16 cellular contexts compared by ENCODE assay signal in genomic region chr5:135194573-135195266, GRCh38.
DNase-seq lines count a peak whose midpoint lies in the region; ATAC-seq and TF ChIP-seq lines count a peak whose summit lies in the region.
"Had no signal": no experiment of that assay in that cellular context is flagged by ENCODE, and none has a peak within 500 bp of the region (broad histone marks: within the 10 kb centered on the region; RNA-seq: fewer than 3 reads in every experiment).

No MANE protein-coding gene starts in this region.

- no peaks in the 10 kb centered on the region for H3K27me3 ChIP-seq in ascending aorta
- no peaks in the 10 kb centered on the region for H3K27me3 ChIP-seq in vagina
- no peaks in the 10 kb centered on the region for H3K27me3 ChIP-seq in effector memory CD4-positive, alpha-beta T cell (replicated peaks; ENCODE audit: control insufficient read depth, insufficient read depth, low read length, poor library complexity, severe bottlenecking)

- ATAC-seq in Right ventricle myocardium inferior (peak; percentile 35), left ventricle myocardium superior (peak; percentile 22), left lobe of liver (no peak)
- ATAC-seq: activated CD4-positive, alpha-beta T cell treated with anti-CD3 and anti-CD28 coated beads for 36 hours; naive thymus-derived CD8-positive, alpha-beta T cell had no signal

- DNase-seq in Right ventricle myocardium inferior (ENCODE audit: missing footprints) = peak; percentile 60
- no peak for DNase-seq in cardiac septum (ENCODE audit: low spot score)
- no peak for DNase-seq in ascending aorta (ENCODE audit: low spot score in 2 of 2)
- no peak for DNase-seq in left ventricle myocardium superior
- DNase-seq in vagina (ENCODE audit: extremely low spot score in 2 of 2) = peak in 1 of 2 donors; percentile 86
- no peak for DNase-seq in RPMI8226
- no peak for DNase-seq in left lobe of liver (ENCODE audit: low spot score)
- no peak for DNase-seq in effector memory CD4-positive, alpha-beta T cell
- DNase-seq: activated CD4-positive, alpha-beta T cell treated with anti-CD3 and anti-CD28 coated beads for 36 hours; activated naive CD4-positive, alpha-beta T cell treated with anti-CD3 and anti-CD28 coated beads, Interleukin-2, amount 10 ng/mL, durations not matched to agents 7 days and 5 days; CD4-positive, alpha-beta memory T cell; DND-41; naive thymus-derived CD8-positive, alpha-beta T cell; NCI-H1694 treated with DMSO at 0.1 percent for 48 hours; SHP77 treated with DMSO at 0.1 percent for 48 hours had no signal

- intact Hi-C loops in Right ventricle myocardium inferior (cut with DNase I) (loop anchor here (5.0 to 10.0 kb wide), 2 partner anchors 140 to 277 kb away; no protein-coding TSS in a partner anchor), cardiac septum (cut with DNase I) (loop anchor here (5.0 to 10.0 kb wide), 4 partner anchors 138 to 280 kb away; no protein-coding TSS in a partner anchor), ascending aorta (cut with DNase I) (loop anchor here (5.0 kb wide), 1 partner anchor 78 kb away; no protein-coding TSS in a partner anchor), left ventricle myocardium superior (cut with micrococcal nuclease) (no loop called here), vagina (cut with DNase I) (no loop called here)

- no peak for TF ChIP-seq CTCF in ascending aorta (IDR thresholded peaks at IDR 0.05)
- TF ChIP-seq CTCF in vagina (IDR thresholded peaks at IDR 0.05) = no peak

- H3K4me1 ChIP-seq in ascending aorta (peaks cover 3 to 9% of the 10 kb centered on the region in 2 donors), vagina (peaks cover 43% of the 10 kb centered on the region)
- H3K4me1 ChIP-seq in effector memory CD4-positive, alpha-beta T cell (ENCODE audit: control insufficient read depth, insufficient read depth, low read length, poor library complexity, severe bottlenecking) = peaks cover 4% of the 10 kb centered on the region
- H3K4me1 ChIP-seq: prostate gland had no signal

- H3K9me3 ChIP-seq in ascending aorta (no peaks in the 10 kb centered on the region), vagina (no peaks in the 10 kb centered on the region)
- no peaks in the 10 kb centered on the region for H3K9me3 ChIP-seq in effector memory CD4-positive, alpha-beta T cell (ENCODE audit: control insufficient read depth, low read length)
- H3K9me3 ChIP-seq: prostate gland had no signal

- no peak for TF ChIP-seq POLR2A in vagina (IDR thresholded peaks at IDR 0.05)

- H3K36me3 ChIP-seq in ascending aorta (no peaks in the 10 kb centered on the region), vagina (no peaks in the 10 kb centered on the region)
- H3K36me3 ChIP-seq in effector memory CD4-positive, alpha-beta T cell (ENCODE audit: control insufficient read depth, insufficient read depth, low read length) = no peaks in the 10 kb centered on the region
- H3K36me3 ChIP-seq: prostate gland had no signal

- H3K27ac ChIP-seq in ascending aorta = peak overlapping the region; percentile 14 to 36
- peak overlapping the region; percentile 8 for H3K27ac ChIP-seq in vagina
- no peak overlapping the region for H3K27ac ChIP-seq in effector memory CD4-positive, alpha-beta T cell (ENCODE audit: insufficient read depth, low read length, poor library complexity, severe bottlenecking)
- H3K27ac ChIP-seq: prostate gland had no signal

- no peak overlapping the region for H3K4me3 ChIP-seq in ascending aorta
- no peak overlapping the region for H3K4me3 ChIP-seq in vagina
- H3K4me3 ChIP-seq in effector memory CD4-positive, alpha-beta T cell (ENCODE audit: insufficient read depth, low read depth, low read length, poor library complexity, severe bottlenecking) = no peak overlapping the region
- H3K4me3 ChIP-seq: prostate gland had no signal

Comparison
In these comparisons a context has a peak if more than half of its experiments do, and no peak if none do; other contexts are left out.
1. intact Hi-C loops: an anchor here in Right ventricle myocardium inferior (5.0 to 10.0 kb wide), cardiac septum (5.0 to 10.0 kb wide) and ascending aorta (5.0 kb wide); none called in left ventricle myocardium superior and vagina.